In genomic region chr7:37081436-37081835, GRCh38 we compare ENCODE assay signal across 13 cellular contexts.
DNase-seq lines count a peak whose midpoint lies in the region; ATAC-seq and TF ChIP-seq lines count a peak whose summit lies in the region.
"Had no signal": no experiment of that assay in that cellular context is flagged by ENCODE, and none has a peak within 500 bp of the region (broad histone marks: within the 10 kb centered on the region; RNA-seq: fewer than 3 reads in every experiment).

No MANE protein-coding gene starts in this region.

- no peak overlapping the region for H3K27ac Mint-ChIP-seq in activated naive CD4-positive, alpha-beta T cell treated with anti-CD3 and anti-CD28 coated beads, Interleukin-2, amount 10 ng/mL, durations not matched to agents 7 days and 5 days

- H3K9me3 ChIP-seq in sigmoid colon: no peaks in the 10 kb centered on the region

- peaks cover 45% of the 10 kb centered on the region for H3K36me3 Mint-ChIP-seq in activated naive CD4-positive, alpha-beta T cell treated with anti-CD3 and anti-CD28 coated beads, Interleukin-2, amount 10 ng/mL, durations not matched to agents 7 days and 5 days

- no peak overlapping the region for H3K27ac ChIP-seq in sigmoid colon

- no peaks in the 10 kb centered on the region for H3K27me3 ChIP-seq in sigmoid colon

- TF ChIP-seq EP300 in sigmoid colon (IDR thresholded peaks at IDR 0.05): no peak

- intact Hi-C loops in sigmoid colon (cut with DNase I): no loop called here

- no peak overlapping the region for H3K4me3 ChIP-seq in sigmoid colon

- no peak overlapping the region for H3K4me3 Mint-ChIP-seq in activated naive CD4-positive, alpha-beta T cell treated with anti-CD3 and anti-CD28 coated beads, Interleukin-2, amount 10 ng/mL, durations not matched to agents 7 days and 5 days

- no peaks in the 10 kb centered on the region for H3K36me3 ChIP-seq in sigmoid colon

- no peaks in the 10 kb centered on the region for H3K27me3 Mint-ChIP-seq in activated naive CD4-positive, alpha-beta T cell treated with anti-CD3 and anti-CD28 coated beads, Interleukin-2, amount 10 ng/mL, durations not matched to agents 7 days and 5 days
- H3K27me3 Mint-ChIP-seq: CD8-positive, alpha-beta memory T cell had no signal

- DNase-seq in activated naive CD4-positive, alpha-beta T cell treated with Interleukin-2 at 50 U/mL for 16 hours: peak; percentile 12
- no peak for DNase-seq in activated naive CD4-positive, alpha-beta T cell treated with anti-CD3 and anti-CD28 coated beads, Interleukin-2, amount 10 ng/mL, durations not matched to agents 7 days and 5 days
- DNase-seq in NCI-H345 treated with DMSO at 0.1 percent for 48 hours (lab: John Stamatoyannopoulos, UW; ENCODE audit: unreplicated experiment): peak; percentile 12
- DNase-seq in erythroblast (lab: John Stamatoyannopoulos, UW): peak; percentile 14 to 36
- peak; percentile 52 for DNase-seq in stimulated activated CD8-positive, alpha-beta memory T cell treated with anti-CD3 and anti-CD28 coated beads, Interleukin-4, amount 100 ng/mL, for 48 hours
- DNase-seq in sigmoid colon: no peak
- DNase-seq: activated gamma-delta T cell; effector CD4-positive, alpha-beta T cell; NCI-H226; stimulated activated naive CD4-positive, alpha-beta T cell treated with Interleukin-2 at 50 U/mL for 16 hours had no signal

- peaks cover 0 to 32% (median 16%) of the 10 kb centered on the region in 4 donors for H3K4me1 ChIP-seq in sigmoid colon

- peaks cover 17% of the 10 kb centered on the region for H3K4me1 Mint-ChIP-seq in activated naive CD4-positive, alpha-beta T cell treated with anti-CD3 and anti-CD28 coated beads, Interleukin-2, amount 10 ng/mL, durations not matched to agents 7 days and 5 days

- no peak for TF ChIP-seq CTCF in sigmoid colon (IDR thresholded peaks at IDR 0.05)

- ATAC-seq in GM19397 (IDR thresholded peaks at IDR 0.05; ENCODE audit: unreplicated experiment) (no peak), GM18861 (IDR thresholded peaks at IDR 0.05; ENCODE audit: unreplicated experiment) (no peak)

- no peaks in the 10 kb centered on the region for H3K9me3 Mint-ChIP-seq in activated naive CD4-positive, alpha-beta T cell treated with anti-CD3 and anti-CD28 coated beads, Interleukin-2, amount 10 ng/mL, durations not matched to agents 7 days and 5 days
- H3K9me3 Mint-ChIP-seq: CD8-positive, alpha-beta memory T cell had no signal

- CTCF ChIA-PET in activated naive CD4-positive, alpha-beta T cell treated with anti-CD3 and anti-CD28 coated beads, Interleukin-2, amount 10 ng/mL, durations not matched to agents 7 days and 5 days (lab: Charles Lee): no interaction called here

- TF ChIP-seq POLR2A in erythroblast (IDR thresholded peaks at IDR 0.05; ENCODE audit: low read length): no peak
- no peak for TF ChIP-seq POLR2A in sigmoid colon (IDR thresholded peaks at IDR 0.05)

- WGBS in sigmoid colon, 2 donors: 27% methylated on average over 4 of the region's 4 CpGs

Comparison
In these comparisons a context has a peak if more than half of its experiments do, and no peak if none do; other contexts are left out.
1. DNase-seq: peak in activated naive CD4-positive, alpha-beta T cell treated with Interleukin-2 at 50 U/mL for 16 hours (single experiment), NCI-H345 treated with DMSO at 0.1 percent for 48 hours (single experiment), erythroblast (2 of 2) and stimulated activated CD8-positive, alpha-beta memory T cell treated with anti-CD3 and anti-CD28 coated beads, Interleukin-4, amount 100 ng/mL, for 48 hours (single experiment); none in activated naive CD4-positive, alpha-beta T cell treated with anti-CD3 and anti-CD28 coated beads, Interleukin-2, amount 10 ng/mL, durations not matched to agents 7 days and 5 days (single experiment) and sigmoid colon (single experiment).